ENCODE assay signal across 11 cellular contexts in the genomic region with DNA sequence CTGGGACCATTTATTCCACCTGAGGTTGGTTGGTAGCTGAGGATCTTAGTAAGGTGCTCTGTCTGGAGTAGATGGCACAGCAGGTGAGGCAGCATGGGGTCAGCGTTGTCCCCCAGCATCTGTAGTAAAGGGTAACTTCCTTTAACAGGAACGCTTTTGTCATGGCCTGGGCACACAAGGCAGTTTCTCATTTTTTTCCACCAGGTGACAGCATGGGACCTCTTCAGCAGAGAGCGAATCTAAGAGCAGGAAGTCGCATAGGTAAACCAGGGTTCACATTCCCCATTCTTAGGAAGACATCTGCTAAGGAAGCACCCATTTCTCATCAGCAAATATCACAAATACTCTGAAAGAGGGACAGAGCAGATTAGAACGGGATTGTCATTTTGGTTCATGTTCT. TPM values are rescaled to one million over a fixed set of nuclear protein-coding genes. Genes with fewer than 3 reads are reported as not detected.
A peak's percentile ranks its signal among the peaks of the same experiment; 100 is the strongest.
DNase-seq lines count a peak whose midpoint lies in the region; ATAC-seq and TF ChIP-seq lines count a peak whose summit lies in the region.
"Had no signal": no experiment of that assay in that cellular context is flagged by ENCODE, and none has a peak within 500 bp of the region (broad histone marks: within the 10 kb centered on the region; RNA-seq: fewer than 3 reads in every experiment).

No MANE protein-coding gene starts in this region.

- H3K27me3 Mint-ChIP-seq in activated T-cell treated with anti-CD3 and anti-CD28 coated beads, Interleukin-2, amount 50 U/mL, for 72 hours (ENCODE audit: low read depth): no peaks in the 10 kb centered on the region

- H3K27me3 ChIP-seq in OCI-LY3 (ENCODE audit: low read depth, low read length): no peaks in the 10 kb centered on the region
- H3K27me3 ChIP-seq in thyroid gland: no peaks in the 10 kb centered on the region
- H3K27me3 ChIP-seq: BLaER1 treated with 17β-estradiol and CSF1 and Interleukin-3, amounts not matched to agents 10 nM and 100 nM had no signal

- peak overlapping the region in 1 of 2 donors; percentile 41 for H3K4me3 Mint-ChIP-seq in activated T-cell treated with anti-CD3 and anti-CD28 coated beads, Interleukin-2, amount 50 U/mL, for 72 hours
- H3K4me3 Mint-ChIP-seq: nephron had no signal

- ATAC-seq in activated T-cell treated with anti-CD3 and anti-CD28 coated beads, Interleukin-2, amount 50 U/mL, for 72 hours (replicated peaks in 1 of 2): no peak
- no peak for ATAC-seq in GM18519 (IDR thresholded peaks at IDR 0.05; ENCODE audit: low FRiP score, unreplicated experiment)

- H3K27ac Mint-ChIP-seq in activated T-cell treated with anti-CD3 and anti-CD28 coated beads, Interleukin-2, amount 50 U/mL, for 72 hours: peak overlapping the region; percentile 81
- H3K27ac Mint-ChIP-seq: nephron had no signal

- DNase-seq in activated T-cell treated with anti-CD3 and anti-CD28 coated beads, Interleukin-2, amount 50 U/mL, for 72 hours: peak; percentile 14 to 29
- DNase-seq in activated T-cell treated with anti-CD3 and anti-CD28 coated beads for 4 hours (no peak), erythroblast (lab: John Stamatoyannopoulos, UW) (peak; percentile 29 to 52), thyroid gland (no peak), NCI-H345 treated with DMSO at 0.1 percent for 48 hours (lab: John Stamatoyannopoulos, UW; ENCODE audit: unreplicated experiment) (no peak), DMS114 treated with DMSO at 0.1 percent for 48 hours (lab: John Stamatoyannopoulos, UW; ENCODE audit: unreplicated experiment) (no peak)
- DNase-seq: OCI-M1 had no signal

- WGBS in thyroid gland, 2 donors: 86 to 93% methylated on average over 5 of the region's 5 CpGs

- intact Hi-C loops in thyroid gland (cut with DNase I): no loop called here

- no peak overlapping the region for H2AFZ ChIP-seq in OCI-LY3 (ENCODE audit: low read depth, low read length)

- H3K4me1 ChIP-seq in OCI-LY3 (ENCODE audit: low read length) (peaks cover 7% of the 10 kb centered on the region; the same call in 1 of the 2 replicates), thyroid gland (peaks cover 27 to 39% of the 10 kb centered on the region in 2 donors)

- H3K27ac ChIP-seq in OCI-LY3 (ENCODE audit: low read length): no peak overlapping the region
- peak overlapping the region in 2 of 3 donors; percentile 85 to 86 for H3K27ac ChIP-seq in thyroid gland
- H3K27ac ChIP-seq: BLaER1 treated with 17β-estradiol and CSF1 and Interleukin-3, amounts not matched to agents 10 nM and 100 nM had no signal

- no peak overlapping the region for H3K4me2 ChIP-seq in OCI-LY3 (ENCODE audit: low read length)
- H3K4me2 ChIP-seq: BLaER1 treated with 17β-estradiol and CSF1 and Interleukin-3, amounts not matched to agents 10 nM and 100 nM had no signal

- H3K36me3 Mint-ChIP-seq in activated T-cell treated with anti-CD3 and anti-CD28 coated beads, Interleukin-2, amount 50 U/mL, for 72 hours (ENCODE audit: insufficient read depth in 2 of 2): peaks cover 9 to 16% of the 10 kb centered on the region in 2 donors

- no peaks in the 10 kb centered on the region for H3K9me3 Mint-ChIP-seq in activated T-cell treated with anti-CD3 and anti-CD28 coated beads, Interleukin-2, amount 50 U/mL, for 72 hours
- H3K9me3 Mint-ChIP-seq: nephron had no signal

- H3K4me3 ChIP-seq in OCI-LY3 (ENCODE audit: low read length): no peak overlapping the region
- no peak overlapping the region for H3K4me3 ChIP-seq in thyroid gland (replicated peaks in 1 of 3)
- H3K4me3 ChIP-seq: BLaER1 treated with 17β-estradiol and CSF1 and Interleukin-3, amounts not matched to agents 10 nM and 100 nM had no signal

- H4K20me1 ChIP-seq in OCI-LY3 (ENCODE audit: insufficient read depth, low read length): no peaks in the 10 kb centered on the region

- H3K9me3 ChIP-seq in OCI-LY3 (ENCODE audit: insufficient read depth, low read length): no peaks in the 10 kb centered on the region
- no peaks in the 10 kb centered on the region for H3K9me3 ChIP-seq in thyroid gland
- H3K9me3 ChIP-seq: BLaER1 treated with 17β-estradiol and CSF1 and Interleukin-3, amounts not matched to agents 10 nM and 100 nM had no signal

- peaks cover 16% of the 10 kb centered on the region for H3K36me3 ChIP-seq in OCI-LY3 (replicated peaks; ENCODE audit: low read depth, low read length)
- H3K36me3 ChIP-seq in thyroid gland: peaks cover 7 to 10% of the 10 kb centered on the region in 2 donors

- TF ChIP-seq CTCF in OCI-LY3 (IDR thresholded peaks at IDR 0.05; ENCODE audit: low read depth, low read length): peak; percentile 17; the same call in 1 of the 2 replicates
- TF ChIP-seq CTCF in thyroid gland (IDR thresholded peaks at IDR 0.05): peak in 1 of 6 experiments; percentile 11

- H3K79me2 ChIP-seq in OCI-LY3 (ENCODE audit: low read length): no peaks in the 10 kb centered on the region

- H3K9ac ChIP-seq in OCI-LY3 (ENCODE audit: low read length): no peak overlapping the region

- TF ChIP-seq POLR2A in erythroblast (IDR thresholded peaks at IDR 0.05; ENCODE audit: low read length) (no peak), thyroid gland (IDR thresholded peaks at IDR 0.05) (no peak)

- H3K4me1 Mint-ChIP-seq in activated T-cell treated with anti-CD3 and anti-CD28 coated beads, Interleukin-2, amount 50 U/mL, for 72 hours (ENCODE audit: low read depth): peaks cover 50% of the 10 kb centered on the region

RNA-seq across cellular contexts. Expression of a gene that starts 56.5 kb away (rescaled TPM):
- total RNA-seq in activated T-cell treated with anti-CD3 and anti-CD28 coated beads, Interleukin-2, amount 50 U/mL, for 72 hours: 10 to 100 TPM; 27.3 to 31.7 TPM
- total RNA-seq in thyroid gland: 10 to 100 TPM; 43.5 to 65.6 (median 58.7) TPM

Comparison
In these comparisons a context has a peak if more than half of its experiments do, and no peak if none do; other contexts are left out.
1. DNase-seq: peak in activated T-cell treated with anti-CD3 and anti-CD28 coated beads, Interleukin-2, amount 50 U/mL, for 72 hours (2 of 2) and erythroblast (2 of 2); none in activated T-cell treated with anti-CD3 and anti-CD28 coated beads for 4 hours (single experiment), thyroid gland (0 of 2), NCI-H345 treated with DMSO at 0.1 percent for 48 hours (single experiment) and DMS114 treated with DMSO at 0.1 percent for 48 hours (single experiment).